Comparison of ENCODE assay signal across 8 cellular contexts in genomic region chr17:57084802-57085447, GRCh38. TPM values are rescaled to one million over a fixed set of nuclear protein-coding genes. Genes with fewer than 3 reads are reported as not detected.
DNase-seq lines count a peak whose midpoint lies in the region; ATAC-seq and TF ChIP-seq lines count a peak whose summit lies in the region.

Gene AKAP1, plus strand, starts transcription at chr17:57085246. Its CDS starts 20,219 bp downstream, at chr17:57105465.

- H3K27me3 Mint-ChIP-seq in nephron progenitor cell (ENCODE audit: low read depth, poor library complexity), result peaks cover 19% of the 10 kb centered on the region
- no peaks in the 10 kb centered on the region for H3K27me3 Mint-ChIP-seq in stimulated activated naive CD8-positive, alpha-beta T cell treated with anti-CD3 and anti-CD28 coated beads, Interleukin-15, amount 100 ng/mL, for 72 hours

- peak; percentile 96 for DNase-seq in GDM1 (lab: John Stamatoyannopoulos, UW)
- DNase-seq in HAP-1 (ENCODE audit: low spot score in 2 of 2), result peak; percentile 89 to 95
- DNase-seq in MG63, result peak; percentile 97
- peak; percentile 83 to 98 for DNase-seq in SHP77 (lab: John Stamatoyannopoulos, UW)
- DNase-seq in activated effector memory CD4-positive, alpha-beta T cell treated with Interleukin-2 at 50 U/mL for 16 hours, result peak; percentile 94
- DNase-seq in fibroblast of the aortic adventitia (ENCODE audit: low read depth), result peak; percentile 90
- DNase-seq in nephron progenitor cell, result peak; percentile 96
- peak; percentile 97 to 98 for DNase-seq in stimulated activated naive CD8-positive, alpha-beta T cell treated with anti-CD3 and anti-CD28 coated beads, Interleukin-15, amount 100 ng/mL, for 72 hours

- peak within 1 kb of the TSS; percentile 90 for H3K4me3 Mint-ChIP-seq in nephron progenitor cell
- peak within 1 kb of the TSS; percentile 89 to 97 for H3K4me3 Mint-ChIP-seq in stimulated activated naive CD8-positive, alpha-beta T cell treated with anti-CD3 and anti-CD28 coated beads, Interleukin-15, amount 100 ng/mL, for 72 hours

- peak; percentile 96 for ATAC-seq in stimulated activated naive CD8-positive, alpha-beta T cell treated with anti-CD3 and anti-CD28 coated beads, Interleukin-15, amount 100 ng/mL, for 72 hours

- H3K4me3 ChIP-seq in HAP-1 (peak within 1 kb of the TSS; percentile 81), MG63 (peak within 1 kb of the TSS; percentile 79), fibroblast of the aortic adventitia (ENCODE audit: low read depth, low read length) (peak within 1 kb of the TSS; percentile 97)

- H3K4me1 ChIP-seq in HAP-1, result peaks cover 18% of the 10 kb centered on the region

- no peaks in the 10 kb centered on the region for H3K36me3 ChIP-seq in HAP-1 (replicated peaks)
- no peaks in the 10 kb centered on the region for H3K36me3 ChIP-seq in MG63

- H3K27me3 ChIP-seq in HAP-1 (ENCODE audit: low read depth), result no peaks in the 10 kb centered on the region
- no peaks in the 10 kb centered on the region for H3K27me3 ChIP-seq in MG63

- H3K9me3 ChIP-seq in HAP-1, result no peaks in the 10 kb centered on the region
- H3K9me3 ChIP-seq in MG63, result no peaks in the 10 kb centered on the region

- peaks cover 71% of the 10 kb centered on the region for H3K4me1 Mint-ChIP-seq in nephron progenitor cell
- H3K4me1 Mint-ChIP-seq in stimulated activated naive CD8-positive, alpha-beta T cell treated with anti-CD3 and anti-CD28 coated beads, Interleukin-15, amount 100 ng/mL, for 72 hours, result peaks cover 46% of the 10 kb centered on the region

- H3K36me3 Mint-ChIP-seq in nephron progenitor cell (ENCODE audit: low read depth), result no peaks in the 10 kb centered on the region

- in situ Hi-C loops in HAP-1 (cut with MboI; ENCODE audit: low sequenced_read_pairs), result no loop called here

- peak within 1 kb of the TSS; percentile 54 for H3K27ac Mint-ChIP-seq in nephron progenitor cell
- H3K27ac Mint-ChIP-seq in stimulated activated naive CD8-positive, alpha-beta T cell treated with anti-CD3 and anti-CD28 coated beads, Interleukin-15, amount 100 ng/mL, for 72 hours, result peak within 1 kb of the TSS; percentile 94 to 96

- peak; percentile 6 for TF ChIP-seq CTCF in fibroblast of the aortic adventitia (IDR thresholded peaks at IDR 0.05; ENCODE audit: insufficient read depth, low read length)
- TF ChIP-seq CTCF in nephron progenitor cell (IDR thresholded peaks at IDR 0.05), result no peak

- no peaks in the 10 kb centered on the region for H3K9me3 Mint-ChIP-seq in nephron progenitor cell
- H3K9me3 Mint-ChIP-seq in stimulated activated naive CD8-positive, alpha-beta T cell treated with anti-CD3 and anti-CD28 coated beads, Interleukin-15, amount 100 ng/mL, for 72 hours, result no peaks in the 10 kb centered on the region

RNA-seq across cellular contexts. Expression of gene AKAP1, which starts in this region (rescaled TPM):
- 3.4 and 7.0 TPM in 2 replicates for total RNA-seq in MG63 (2014; rRNA removed; shearing (Covaris generic); ENCODE audit: low replicate concordance)
- total RNA-seq in fibroblast of the aortic adventitia (ENCODE audit: low replicate concordance), result 12.9 and 23.6 TPM in 2 replicates

Comparison
In these comparisons a context has a peak if more than half of its experiments do, and no peak if none do; other contexts are left out.
1. Peak in every context shown above with its lines: DNase-seq, ATAC-seq and H3K4me3 ChIP-seq.